In genomic region chr2:105092797-105093196, GRCh38 we compare ENCODE assay signal across 21 cellular contexts. TPM values are rescaled to one million over a fixed set of nuclear protein-coding genes. Genes with fewer than 3 reads are reported as not detected.
DNase-seq lines count a peak whose midpoint lies in the region; ATAC-seq, FAIRE-seq and TF ChIP-seq lines count a peak whose summit lies in the region.
"Had no signal": no experiment of that assay in that cellular context is flagged by ENCODE, and none has a peak within 500 bp of the region (broad histone marks: within the 10 kb centered on the region; RNA-seq: fewer than 3 reads in every experiment).

No MANE protein-coding gene starts in this region.

- H3K9me3 ChIP-seq in pancreas: no peaks in the 10 kb centered on the region
- no peaks in the 10 kb centered on the region for H3K9me3 ChIP-seq in Caco-2
- H3K9me3 ChIP-seq: BLaER1, HAP-1 had no signal

- CTCF ChIA-PET in Caco-2 (lab: Charles Lee): no interaction called here

- no peak for TF ChIP-seq CTCF in fibroblast of villous mesenchyme (IDR thresholded peaks at IDR 0.05; ENCODE audit: insufficient read depth, low read depth, low read length)
- no peak for TF ChIP-seq CTCF in pancreas (IDR thresholded peaks at IDR 0.05)
- TF ChIP-seq CTCF in Caco-2 (IDR thresholded peaks at IDR 0.05; ENCODE audit: insufficient read depth in 1 of 2, low read depth in 1 of 2, low read length in 1 of 2, severe bottlenecking in 1 of 2, unreplicated experiment in 1 of 2): no peak

- WGBS in pancreas, 2 donors: 90 to 92% methylated on average over 5 of the region's 5 CpGs

- POLR2A ChIA-PET in Caco-2 (lab: Charles Lee): no interaction called here

- no peak overlapping the region for H3K4me3 Mint-ChIP-seq in Caco-2 (ENCODE audit: unreplicated experiment)
- H3K4me3 Mint-ChIP-seq: B cell; CD4-positive, CD25-positive, alpha-beta regulatory T cell; CD8-positive, alpha-beta T cell; HFFc6 had no signal

- H3K4me3 ChIP-seq in fibroblast of villous mesenchyme (ENCODE audit: low read depth, low read length) (no peak overlapping the region), pancreas (no peak overlapping the region), Caco-2 (ENCODE audit: low read depth, low read length) (no peak overlapping the region)
- H3K4me3 ChIP-seq: BLaER1, HAP-1 had no signal

- no peaks in the 10 kb centered on the region for H3K4me1 Mint-ChIP-seq in Caco-2 (ENCODE audit: low read depth, unreplicated experiment)
- H3K4me1 Mint-ChIP-seq: B cell had no signal

- no peaks in the 10 kb centered on the region for H3K27me3 Mint-ChIP-seq in Caco-2 (ENCODE audit: insufficient read depth, unreplicated experiment)
- H3K27me3 Mint-ChIP-seq: B cell; CD4-positive, CD25-positive, alpha-beta regulatory T cell had no signal

- H3K36me3 Mint-ChIP-seq in Caco-2 (ENCODE audit: insufficient read depth, unreplicated experiment): no peaks in the 10 kb centered on the region

- peak; percentile 7 for DNase-seq in fibroblast of villous mesenchyme (ENCODE audit: low read depth)
- no peak for DNase-seq in pancreas
- no peak for DNase-seq in NCI-H1048 (lab: John Stamatoyannopoulos, UW)
- no peak for DNase-seq in Caco-2
- no peak for DNase-seq in NCI-H2107 treated with DMSO at 0.1 percent for 48 hours (lab: John Stamatoyannopoulos, UW; ENCODE audit: unreplicated experiment)
- DNase-seq: CD4-positive, CD25-positive, alpha-beta regulatory T cell; CD8-positive, alpha-beta T cell; DMS 273 treated with DMSO at 0.1 percent for 48 hours; DMS79; EL; GF-D8; GOT3; HFFc6 had no signal

- intact Hi-C loops in pancreas (cut with DNase I): no loop called here
- intact Hi-C loops in Caco-2 (cut with micrococcal nuclease; ENCODE audit: unreplicated experiment): no loop called here

- no peak overlapping the region for H3K27ac ChIP-seq in pancreas
- H3K27ac ChIP-seq: BLaER1, C4-2B had no signal

- H3K9me3 Mint-ChIP-seq in Caco-2 (ENCODE audit: unreplicated experiment): no peaks in the 10 kb centered on the region
- H3K9me3 Mint-ChIP-seq: CD4-positive, CD25-positive, alpha-beta regulatory T cell; CD8-positive, alpha-beta T cell; HFFc6 had no signal

- H3K27me3 ChIP-seq in pancreas (no peaks in the 10 kb centered on the region), Caco-2 (replicated peaks; ENCODE audit: control insufficient read depth, insufficient read depth, low read length) (no peaks in the 10 kb centered on the region)
- H3K27me3 ChIP-seq: BLaER1 had no signal

- peak; percentile 36 for FAIRE-seq in TTC549 (lab: Jason Lieb, UNC)
- FAIRE-seq in pancreas (lab: Jason Lieb, UNC): peak; percentile 43
- FAIRE-seq: D721Med, GM12892, H54 had no signal

- no peaks in the 10 kb centered on the region for H3K4me1 ChIP-seq in pancreas
- H3K4me1 ChIP-seq in Caco-2: no peaks in the 10 kb centered on the region
- H3K4me1 ChIP-seq: HAP-1 had no signal

- ATAC-seq in pancreas: no peak
- ATAC-seq: CD8-positive, alpha-beta T cell had no signal

- no peaks in the 10 kb centered on the region for H3K36me3 ChIP-seq in pancreas
- no peaks in the 10 kb centered on the region; the same call in 1 of the 2 replicates for H3K36me3 ChIP-seq in Caco-2 (ENCODE audit: control insufficient read depth, insufficient read depth, low read length)
- H3K36me3 ChIP-seq: HAP-1 had no signal

- BruUV-seq in Caco-2 (replicated peaks; lab: Mats Ljungman, UMichigan): no TSS peak

- no peak overlapping the region for H3K27ac Mint-ChIP-seq in Caco-2 (ENCODE audit: unreplicated experiment)
- H3K27ac Mint-ChIP-seq: B cell; CD4-positive, CD25-positive, alpha-beta regulatory T cell; CD8-positive, alpha-beta T cell; HFFc6 had no signal

RNA-seq across cellular contexts. Expression of gene MRPS9, which starts 54.9 kb away (rescaled TPM):
- total RNA-seq in fibroblast of villous mesenchyme: 20.6 and 22.9 TPM in 2 replicates
- 10 to 100 TPM in 3 of 6 donors, 1 to 10 TPM in 3; 8.8 to 14.5 (median 10.0) TPM for total RNA-seq in pancreas
- polyA plus RNA-seq in pancreas: 10 to 100 TPM; 13.1 to 23.6 TPM
- total RNA-seq in Caco-2 (2022): 67.9 and 68.6 TPM in 2 replicates
